ENCODE assay signal across 22 cellular contexts in the genomic region with DNA sequence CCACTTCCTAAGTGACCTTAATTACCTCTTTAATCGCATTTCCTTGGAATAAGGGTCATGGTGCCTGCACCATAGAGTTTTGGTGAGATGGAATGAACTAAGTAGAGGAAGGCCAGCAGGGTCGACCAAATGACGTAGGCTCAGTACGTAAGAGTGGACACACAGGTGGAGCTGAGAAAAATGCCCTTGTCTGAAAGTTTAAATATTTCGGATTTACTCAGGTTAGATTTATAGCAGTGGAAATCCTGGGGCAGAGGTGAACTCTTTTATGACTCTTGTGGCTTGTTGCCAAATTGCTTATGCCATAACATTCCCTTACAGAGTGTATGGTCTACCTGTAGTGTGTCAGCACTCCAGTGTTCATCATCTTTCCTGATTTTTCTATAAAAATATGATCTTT. TPM values are rescaled to one million over a fixed set of nuclear protein-coding genes. Genes with fewer than 3 reads are reported as not detected.
DNase-seq lines count a peak whose midpoint lies in the region; FAIRE-seq and TF ChIP-seq lines count a peak whose summit lies in the region.
"Had no signal": no experiment of that assay in that cellular context is flagged by ENCODE, and none has a peak within 500 bp of the region (broad histone marks: within the 10 kb centered on the region; RNA-seq: fewer than 3 reads in every experiment).

No MANE protein-coding gene starts in this region.

- DNase-seq in AG04450 (ENCODE audit: low read depth, low spot score) (no peak), LoVo (ENCODE audit: low spot score) (peak; percentile 78), WERI-Rb-1 (no peak), Karpas-422 (no peak), DMS 273 (lab: John Stamatoyannopoulos, UW; ENCODE audit: unreplicated experiment) (no peak), GM19238 (ENCODE audit: insufficient read length, low spot score) (no peak)
- DNase-seq: activated CD4-positive, alpha-beta T cell treated with anti-CD3 and anti-CD28 coated beads for 1 hour; activated CD8-positive, alpha-beta memory T cell treated with anti-CD3 and anti-CD28 coated beads for 24 hours; activated T-cell treated with anti-CD3 and anti-CD28 coated beads, Interleukin-2, amount 50 U/mL, for 24 hours; heart right ventricle; MG63; NCI-H1436; NCI-H2171; OCI-M1; right cardiac atrium; SHP77 treated with DMSO at 0.1 percent for 48 hours; stomach; upper lobe of left lung had no signal

- no peaks in the 10 kb centered on the region for H3K9me2 ChIP-seq in Karpas-422 (replicated peaks; ENCODE audit: insufficient read depth, low read length)

- H3K4me3 ChIP-seq in AG04450 (ENCODE audit: low read depth, low read length) (no peak overlapping the region), mucosa of rectum (ENCODE audit: low read length in 2 of 2) (peak overlapping the region; percentile 31 to 66), WERI-Rb-1 (ENCODE audit: low read depth, low read length) (no peak overlapping the region), Karpas-422 (ENCODE audit: low read length) (no peak overlapping the region)
- H3K4me3 ChIP-seq: MG63, upper lobe of left lung had no signal

- POLR2A ChIA-PET in AG04450 (lab: Yijun Ruan, JAX), result no interaction called here

- no peaks in the 10 kb centered on the region for H3K9me3 ChIP-seq in AG04450 (ENCODE audit: control insufficient read depth, insufficient read depth, low read length)
- H3K9me3 ChIP-seq in mucosa of rectum (ENCODE audit: control insufficient read depth in 2 of 2, low read length in 2 of 2), result no peaks in the 10 kb centered on the region
- H3K9me3 ChIP-seq in WERI-Rb-1 (ENCODE audit: severe bottlenecking), result no peaks in the 10 kb centered on the region
- peaks cover 22% of the 10 kb centered on the region for H3K9me3 ChIP-seq in Karpas-422 (ENCODE audit: low read length)
- H3K9me3 ChIP-seq: heart right ventricle, MG63, stomach, upper lobe of left lung had no signal

- peak; percentile 62 for FAIRE-seq in colon (lab: Jason Lieb, UNC)
- FAIRE-seq: GM12891 had no signal

- CTCF ChIA-PET in AG04450 (lab: Charles Lee), result no interaction called here

- H3K36me3 ChIP-seq in mucosa of rectum (ENCODE audit: control insufficient read depth in 2 of 2, insufficient read depth in 2 of 2, low read length in 2 of 2), result no peaks in the 10 kb centered on the region
- no peaks in the 10 kb centered on the region for H3K36me3 ChIP-seq in WERI-Rb-1
- H3K36me3 ChIP-seq in Karpas-422 (ENCODE audit: insufficient read depth, low read length), result no peaks in the 10 kb centered on the region
- H3K36me3 ChIP-seq: heart right ventricle, stomach, upper lobe of left lung had no signal

- no peak overlapping the region for H3K4me2 ChIP-seq in Karpas-422 (ENCODE audit: low read depth, low read length, poor library complexity, severe bottlenecking)

- H3K27ac ChIP-seq in AG04450 (ENCODE audit: low read depth, low read length) (peak overlapping the region; percentile 11), mucosa of rectum (ENCODE audit: low read depth in 2 of 2, low read length in 2 of 2) (no peak overlapping the region), WERI-Rb-1 (no peak overlapping the region), Karpas-422 (ENCODE audit: low read length) (no peak overlapping the region)
- H3K27ac ChIP-seq: epithelial cell of prostate, upper lobe of left lung had no signal

- no peaks in the 10 kb centered on the region for H4K20me1 ChIP-seq in Karpas-422 (ENCODE audit: insufficient read depth, low read depth, low read length)

- H3K79me2 ChIP-seq in Karpas-422 (ENCODE audit: low read length), result no peaks in the 10 kb centered on the region

- no peak overlapping the region for H2AFZ ChIP-seq in Karpas-422 (ENCODE audit: low read length)

- H3K9ac ChIP-seq in mucosa of rectum (ENCODE audit: low read depth in 1 of 2, low read length in 2 of 2) (no peak overlapping the region), Karpas-422 (ENCODE audit: low read length) (no peak overlapping the region)

- H3K27me3 ChIP-seq in AG04450 (ENCODE audit: control insufficient read depth, insufficient read depth, low read length) (no peaks in the 10 kb centered on the region), mucosa of rectum (ENCODE audit: control insufficient read depth in 2 of 2, insufficient read depth in 2 of 2, low read length in 2 of 2) (no peaks in the 10 kb centered on the region), WERI-Rb-1 (ENCODE audit: insufficient read depth, low read depth, severe bottlenecking) (no peaks in the 10 kb centered on the region), Karpas-422 (ENCODE audit: low read length) (no peaks in the 10 kb centered on the region)
- H3K27me3 ChIP-seq: heart right ventricle, MG63, stomach, upper lobe of left lung had no signal

- peaks cover 0 to 11% of the 10 kb centered on the region in 2 donors for H3K4me1 ChIP-seq in mucosa of rectum (ENCODE audit: control insufficient read depth in 2 of 2, insufficient read depth in 2 of 2, low read length in 2 of 2)
- no peaks in the 10 kb centered on the region for H3K4me1 ChIP-seq in Karpas-422 (ENCODE audit: low read length)

- TF ChIP-seq CTCF in AG04450 (IDR thresholded peaks at IDR 0.05; ENCODE audit: low read depth, low read length), result no peak
- TF ChIP-seq CTCF in WERI-Rb-1 (IDR thresholded peaks at IDR 0.05; ENCODE audit: low read depth, low read length), result no peak

RNA-seq across cellular contexts. Expression of a gene that starts 23.6 kb away (rescaled TPM):
- polyA plus RNA-seq in AG04450 (2011; rRNA removed), result 49.3 and 55.5 TPM in 2 replicates
- polyA minus RNA-seq in AG04450 (2011; rRNA and poly(A)+ RNA removed), result 72.2 and 76.7 TPM in 2 replicates
- not detected in 2 replicates for total RNA-seq in Karpas-422 (2014; rRNA removed; shearing (Covaris generic); ENCODE audit: low replicate concordance)

Comparison
In these comparisons a context has a peak if more than half of its experiments do, and no peak if none do; other contexts are left out.
1. H3K4me3 ChIP-seq: peak in mucosa of rectum (2 of 2); none in AG04450 (single experiment), WERI-Rb-1 (single experiment) and Karpas-422 (single experiment).